In genomic region chr16:66872927-66873684, GRCh38 we compare ENCODE assay signal across 1 cellular context.
TF ChIP-seq lines count a peak whose summit lies in the region.

No MANE protein-coding gene starts in this region.

TF ChIP-seq in K562, 482 proteins besides CTCF, POLR2A, EP300 and RAD21 (continued from another document and continues in another):
- TF ChIP-seq ZNF740 (CRISPR knock-in tag; IDR thresholded peaks at IDR 0.05) (peak; percentile 65), ZNF740 (tag; IDR thresholded peaks at IDR 0.05) (no peak), ZNF79 (CRISPR knock-in tag; IDR thresholded peaks at IDR 0.05; ENCODE audit: low read depth) (no peak), KLF16 (IDR thresholded peaks at IDR 0.05) (no peak), SRSF1 (IDR thresholded peaks at IDR 0.05; ENCODE audit: low read depth, low read length) (no peak), PATZ1 (CRISPR knock-in tag; IDR thresholded peaks at IDR 0.05; ENCODE audit: borderline replicate concordance) (no peak), ZNF699 (CRISPR knock-in tag; IDR thresholded peaks at IDR 0.05; ENCODE audit: insufficient replicate concordance) (no peak), CBX8 (IDR thresholded peaks at IDR 0.05; ENCODE audit: borderline replicate concordance, extremely low read depth, low read depth, low read length, poor library complexity, severe bottlenecking) (no peak), ZNF57 (CRISPR knock-in tag; IDR thresholded peaks at IDR 0.05) (no peak), RBM22 (IDR thresholded peaks at IDR 0.05; ENCODE audit: low read depth, low read length, poor library complexity, severe bottlenecking) (no peak), BRD4 (IDR thresholded peaks at IDR 0.05) (no peak), TBP (optimal IDR thresholded peaks at IDR 0.05; ENCODE audit: low read depth, low read length) (no peak), CBX3 (IDR thresholded peaks at IDR 0.05; ENCODE audit: borderline replicate concordance in 1 of 2, low read length in 2 of 2) (peak in 1 of 2 experiments; percentile 89; a peak in 1 of 3 replicates), NR1H2 (CRISPR knock-in tag; IDR thresholded peaks at IDR 0.05) (no peak), AFF4 (CRISPR knock-in tag; IDR thresholded peaks at IDR 0.05) (no peak), NKRF (IDR thresholded peaks at IDR 0.05; ENCODE audit: borderline replicate concordance) (peak; percentile 12; the same call in 1 of the 2 replicates), OTX1 (CRISPR knock-in tag; IDR thresholded peaks at IDR 0.05) (no peak), CSDE1 (IDR thresholded peaks at IDR 0.05) (no peak), FOS (IDR thresholded peaks at IDR 0.05; ENCODE audit: extremely low read depth, insufficient read length) (no peak), POLR2AphosphoS2 (IDR thresholded peaks at IDR 0.05; ENCODE audit: low read length) (no peak), HES1 (IDR thresholded peaks at IDR 0.05; ENCODE audit: low read depth) (no peak), ZNF518B (CRISPR knock-in tag; IDR thresholded peaks at IDR 0.05) (no peak), ETV5 (CRISPR knock-in tag; IDR thresholded peaks at IDR 0.05; ENCODE audit: low read depth) (peak; percentile 69), TAF9B (IDR thresholded peaks at IDR 0.05; ENCODE audit: partially characterized antibody) (no peak), ZBTB7A (IDR thresholded peaks at IDR 0.05; ENCODE audit: borderline replicate concordance, control insufficient read depth, low read depth, low read length) (peak; percentile 48; the same call in 1 of the 2 replicates), FOXP4 (CRISPR knock-in tag; IDR thresholded peaks at IDR 0.05; ENCODE audit: borderline replicate concordance) (no peak), GATAD2A (IDR thresholded peaks at IDR 0.05) (0 out of 2 replicates have a peak, but pooled peaks have one; percentile 75), ZNF134 (CRISPR knock-in tag; conservative IDR thresholded peaks at IDR 0.05) (no peak), CREB5 (CRISPR knock-in tag; IDR thresholded peaks at IDR 0.05) (no peak), NR3C1 (CRISPR knock-in tag; IDR thresholded peaks at IDR 0.05) (0 out of 2 replicates have a peak, but pooled peaks have one; percentile 34), ZNF165 (CRISPR knock-in tag; IDR thresholded peaks at IDR 0.05; ENCODE audit: borderline replicate concordance) (no peak), YY1 (IDR thresholded peaks at IDR 0.05; ENCODE audit: borderline replicate concordance in 1 of 3, control insufficient read depth in 1 of 3, extremely low read depth in 1 of 3, insufficient read depth in 3 of 3, insufficient read length in 1 of 3, insufficient replicate concordance in 2 of 3, low read depth in 1 of 3, low read length in 2 of 3) (peak in 2 of 3 experiments; percentile 49 to 54), MXI1 (IDR thresholded peaks at IDR 0.05; ENCODE audit: low read depth, low read length) (peak; percentile 41; the same call in 1 of the 2 replicates)
